1 cellular context compared by ENCODE assay signal in the genomic region with DNA sequence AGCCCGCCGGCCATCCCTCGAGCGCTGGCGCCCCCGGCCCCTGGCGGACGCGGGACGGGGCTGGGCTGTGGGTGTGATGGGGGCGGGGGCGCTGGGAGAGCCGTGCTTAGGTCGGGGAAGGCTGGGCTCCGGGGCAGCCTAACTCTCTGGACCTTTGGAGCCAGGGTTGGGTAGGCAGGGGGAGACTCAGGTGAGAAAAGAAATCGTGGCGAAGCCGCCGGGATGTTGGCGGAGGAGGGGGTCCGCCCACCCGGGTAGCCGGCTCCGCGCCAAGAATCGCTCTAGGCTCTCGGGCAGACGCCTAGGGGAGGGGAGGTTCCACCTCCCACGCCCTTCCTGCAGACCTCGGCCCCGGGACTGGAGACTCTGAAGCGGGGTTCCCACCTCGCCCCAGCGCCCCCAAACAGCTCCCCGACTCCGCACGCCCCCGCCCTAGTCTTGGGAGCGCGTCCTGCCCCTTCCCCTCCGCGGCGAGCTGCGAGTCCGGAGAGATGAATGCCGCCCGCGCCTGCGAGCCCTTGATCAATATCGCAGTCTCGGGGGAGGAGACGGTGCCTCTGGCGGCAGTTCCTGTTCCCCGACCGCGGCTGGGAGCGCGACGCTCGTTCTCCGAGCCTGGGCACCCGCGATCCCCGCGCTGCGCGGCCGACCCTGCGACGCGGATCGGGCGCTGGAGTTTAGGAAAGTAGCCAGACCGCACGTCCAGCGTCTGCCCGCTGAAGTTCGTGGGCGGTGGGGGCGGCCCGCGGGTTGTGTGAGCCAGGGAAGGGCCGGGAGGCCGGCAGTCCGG.
TF ChIP-seq lines count a peak whose summit lies in the region.

No MANE protein-coding gene starts in this region.

TF ChIP-seq in HepG2, 621 proteins besides CTCF, POLR2A, EP300 and RAD21 (continued from another document and continues in another):
- TF ChIP-seq, protein P1, sequence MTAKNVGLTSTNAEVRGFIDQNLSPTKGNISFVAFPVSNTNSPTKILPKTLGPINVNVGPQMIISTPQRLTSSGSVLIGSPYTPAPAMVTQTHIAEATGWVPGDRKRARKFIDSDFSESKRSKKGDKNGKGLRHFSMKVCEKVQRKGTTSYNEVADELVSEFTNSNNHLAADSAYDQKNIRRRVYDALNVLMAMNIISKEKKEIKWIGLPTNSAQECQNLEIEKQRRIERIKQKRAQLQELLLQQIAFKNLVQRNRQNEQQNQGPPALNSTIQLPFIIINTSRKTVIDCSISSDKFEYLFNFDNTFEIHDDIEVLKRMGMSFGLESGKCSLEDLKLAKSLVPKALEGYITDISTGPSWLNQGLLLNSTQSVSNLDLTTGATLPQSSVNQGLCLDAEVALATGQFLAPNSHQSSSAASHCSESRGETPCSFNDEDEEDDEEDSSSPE (CRISPR knock-in tag; IDR thresholded peaks at IDR 0.05), result peak; percentile 28; the same call in 1 of the 2 replicates
- TF ChIP-seq ZNF773 (CRISPR knock-in tag; IDR thresholded peaks at IDR 0.05; ENCODE audit: borderline replicate concordance) (0 out of 2 replicates have a peak, but pooled peaks have one; percentile 23), PCBP1 (IDR thresholded peaks at IDR 0.05; ENCODE audit: borderline replicate concordance, low read depth, low read length) (no peak), KLF6 (CRISPR knock-in tag; IDR thresholded peaks at IDR 0.05) (no peak), ZNF776 (CRISPR knock-in tag; IDR thresholded peaks at IDR 0.05) (peak; percentile 52; the same call in 1 of the 2 replicates), ETV5 (CRISPR knock-in tag; IDR thresholded peaks at IDR 0.05; ENCODE audit: borderline replicate concordance) (peak; percentile 27; the same call in 1 of the 2 replicates), ZFX (CRISPR knock-in tag; IDR thresholded peaks at IDR 0.05; ENCODE audit: low read depth) (0 out of 2 replicates have a peak, but pooled peaks have one; percentile 13), ELF3 (CRISPR knock-in tag; IDR thresholded peaks at IDR 0.05) (peak; percentile 32; the same call in 1 of the 2 replicates), HNRNPL (IDR thresholded peaks at IDR 0.05; ENCODE audit: low read depth, low read length) (0 out of 2 replicates have a peak, but pooled peaks have one; percentile 33), SALL1 (CRISPR knock-in tag; IDR thresholded peaks at IDR 0.05) (0 out of 2 replicates have a peak, but pooled peaks have one; percentile 25), PITX1 (CRISPR knock-in tag; IDR thresholded peaks at IDR 0.05) (0 out of 2 replicates have a peak, but pooled peaks have one; percentile 42), ZNF724P (CRISPR knock-in tag; IDR thresholded peaks at IDR 0.05; ENCODE audit: borderline replicate concordance) (no peak), ZFY (CRISPR knock-in tag; IDR thresholded peaks at IDR 0.05) (no peak), ONECUT2 (CRISPR knock-in tag; IDR thresholded peaks at IDR 0.05) (peak; percentile 57), ARHGAP35 (CRISPR knock-in tag; IDR thresholded peaks at IDR 0.05; ENCODE audit: borderline replicate concordance) (peak; percentile 60; the same call in 1 of the 2 replicates), KDM3A (CRISPR knock-in tag; IDR thresholded peaks at IDR 0.05; ENCODE audit: low read depth) (peak; percentile 35; the same call in 1 of the 2 replicates), ZNF713 (CRISPR knock-in tag; IDR thresholded peaks at IDR 0.05) (no peak), HDAC1 (CRISPR knock-in tag; IDR thresholded peaks at IDR 0.05) (peak; percentile 36; the same call in 1 of the 2 replicates), FOXA3 (CRISPR knock-in tag; IDR thresholded peaks at IDR 0.05) (0 out of 2 replicates have a peak, but pooled peaks have one; percentile 8), ZNF292 (CRISPR knock-in tag; IDR thresholded peaks at IDR 0.05; ENCODE audit: borderline replicate concordance, low read depth) (no peak), KMT2A (CRISPR knock-in tag; IDR thresholded peaks at IDR 0.05) (0 out of 2 replicates have a peak, but pooled peaks have one; percentile 14), ZNF549 (CRISPR knock-in tag; IDR thresholded peaks at IDR 0.05) (no peak), ZNF777 (CRISPR knock-in tag; IDR thresholded peaks at IDR 0.05) (peak; percentile 56; the same call in 1 of the 2 replicates), ZMAT3 (CRISPR knock-in tag; conservative IDR thresholded peaks at IDR 0.05) (0 out of 2 replicates have a peak, but pooled peaks have one; percentile 19), ZNF333 (CRISPR knock-in tag; IDR thresholded peaks at IDR 0.05; ENCODE audit: borderline replicate concordance) (0 out of 2 replicates have a peak, but pooled peaks have one; percentile 21), ZSCAN29 (CRISPR knock-in tag; conservative IDR thresholded peaks at IDR 0.05) (no peak), SP5 (CRISPR knock-in tag; IDR thresholded peaks at IDR 0.05; ENCODE audit: borderline replicate concordance, low read depth) (peak; percentile 55; the same call in 1 of the 2 replicates)
- TF ChIP-seq, protein P2, sequence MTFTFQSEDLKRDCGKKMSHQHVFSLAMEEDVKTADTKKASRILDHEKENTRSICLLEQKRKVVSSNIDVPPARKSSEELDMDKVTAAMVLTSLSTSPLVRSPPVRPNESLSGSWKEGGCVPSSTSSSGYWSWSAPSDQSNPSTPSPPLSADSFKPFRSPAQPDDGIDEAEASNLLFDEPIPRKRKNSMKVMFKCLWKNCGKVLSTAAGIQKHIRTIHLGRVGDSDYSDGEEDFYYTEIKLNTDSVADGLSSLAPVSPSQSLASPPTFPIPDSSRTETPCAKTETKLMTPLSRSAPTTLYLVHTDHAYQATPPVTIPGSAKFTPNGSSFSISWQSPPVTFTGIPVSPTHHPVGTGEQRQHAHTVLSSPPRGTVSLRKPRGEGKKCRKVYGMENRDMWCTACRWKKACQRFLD (CRISPR knock-in tag; IDR thresholded peaks at IDR 0.05; ENCODE audit: borderline replicate concordance), result no peak
- TF ChIP-seq, protein P3, sequence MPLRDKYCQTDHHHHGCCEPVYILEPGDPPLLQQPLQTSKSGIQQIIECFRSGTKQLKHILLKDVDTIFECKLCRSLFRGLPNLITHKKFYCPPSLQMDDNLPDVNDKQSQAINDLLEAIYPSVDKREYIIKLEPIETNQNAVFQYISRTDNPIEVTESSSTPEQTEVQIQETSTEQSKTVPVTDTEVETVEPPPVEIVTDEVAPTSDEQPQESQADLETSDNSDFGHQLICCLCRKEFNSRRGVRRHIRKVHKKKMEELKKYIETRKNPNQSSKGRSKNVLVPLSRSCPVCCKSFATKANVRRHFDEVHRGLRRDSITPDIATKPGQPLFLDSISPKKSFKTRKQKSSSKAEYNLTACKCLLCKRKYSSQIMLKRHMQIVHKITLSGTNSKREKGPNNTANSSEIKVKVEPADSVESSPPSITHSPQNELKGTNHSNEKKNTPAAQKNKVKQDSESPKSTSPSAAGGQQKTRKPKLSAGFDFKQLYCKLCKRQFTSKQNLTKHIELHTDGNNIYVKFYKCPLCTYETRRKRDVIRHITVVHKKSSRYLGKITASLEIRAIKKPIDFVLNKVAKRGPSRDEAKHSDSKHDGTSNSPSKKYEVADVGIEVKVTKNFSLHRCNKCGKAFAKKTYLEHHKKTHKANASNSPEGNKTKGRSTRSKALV (CRISPR knock-in tag; IDR thresholded peaks at IDR 0.05), result peak; percentile 64
- TF ChIP-seq, protein P4, sequence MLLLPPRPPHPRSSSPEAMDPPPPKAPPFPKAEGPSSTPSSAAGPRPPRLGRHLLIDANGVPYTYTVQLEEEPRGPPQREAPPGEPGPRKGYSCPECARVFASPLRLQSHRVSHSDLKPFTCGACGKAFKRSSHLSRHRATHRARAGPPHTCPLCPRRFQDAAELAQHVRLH (CRISPR knock-in tag; IDR thresholded peaks at IDR 0.05; ENCODE audit: borderline replicate concordance, low read depth), result 0 out of 2 replicates have a peak, but pooled peaks have one; percentile 19
- TF ChIP-seq, protein P5, sequence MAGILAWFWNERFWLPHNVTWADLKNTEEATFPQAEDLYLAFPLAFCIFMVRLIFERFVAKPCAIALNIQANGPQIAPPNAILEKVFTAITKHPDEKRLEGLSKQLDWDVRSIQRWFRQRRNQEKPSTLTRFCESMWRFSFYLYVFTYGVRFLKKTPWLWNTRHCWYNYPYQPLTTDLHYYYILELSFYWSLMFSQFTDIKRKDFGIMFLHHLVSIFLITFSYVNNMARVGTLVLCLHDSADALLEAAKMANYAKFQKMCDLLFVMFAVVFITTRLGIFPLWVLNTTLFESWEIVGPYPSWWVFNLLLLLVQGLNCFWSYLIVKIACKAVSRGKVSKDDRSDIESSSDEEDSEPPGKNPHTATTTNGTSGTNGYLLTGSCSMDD (CRISPR knock-in tag; IDR thresholded peaks at IDR 0.05), result no peak
- TF ChIP-seq, protein P6, sequence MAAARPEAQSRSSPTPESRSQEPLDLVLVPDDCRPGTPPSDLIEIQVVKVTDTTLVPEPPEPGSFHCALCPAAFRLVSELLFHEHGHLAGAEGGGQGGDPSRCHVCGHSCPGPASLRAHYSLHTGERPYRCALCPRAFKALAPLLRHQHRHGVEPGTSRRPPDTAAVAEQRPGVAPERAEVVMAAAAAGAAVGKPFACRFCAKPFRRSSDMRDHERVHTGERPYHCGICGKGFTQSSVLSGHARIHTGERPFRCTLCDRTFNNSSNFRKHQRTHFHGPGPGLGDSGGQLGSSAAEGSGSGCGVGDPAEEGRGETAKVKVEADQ (CRISPR knock-in tag; IDR thresholded peaks at IDR 0.05; ENCODE audit: borderline replicate concordance), result 0 out of 2 replicates have a peak, but pooled peaks have one; percentile 35
- TF ChIP-seq, protein P7, sequence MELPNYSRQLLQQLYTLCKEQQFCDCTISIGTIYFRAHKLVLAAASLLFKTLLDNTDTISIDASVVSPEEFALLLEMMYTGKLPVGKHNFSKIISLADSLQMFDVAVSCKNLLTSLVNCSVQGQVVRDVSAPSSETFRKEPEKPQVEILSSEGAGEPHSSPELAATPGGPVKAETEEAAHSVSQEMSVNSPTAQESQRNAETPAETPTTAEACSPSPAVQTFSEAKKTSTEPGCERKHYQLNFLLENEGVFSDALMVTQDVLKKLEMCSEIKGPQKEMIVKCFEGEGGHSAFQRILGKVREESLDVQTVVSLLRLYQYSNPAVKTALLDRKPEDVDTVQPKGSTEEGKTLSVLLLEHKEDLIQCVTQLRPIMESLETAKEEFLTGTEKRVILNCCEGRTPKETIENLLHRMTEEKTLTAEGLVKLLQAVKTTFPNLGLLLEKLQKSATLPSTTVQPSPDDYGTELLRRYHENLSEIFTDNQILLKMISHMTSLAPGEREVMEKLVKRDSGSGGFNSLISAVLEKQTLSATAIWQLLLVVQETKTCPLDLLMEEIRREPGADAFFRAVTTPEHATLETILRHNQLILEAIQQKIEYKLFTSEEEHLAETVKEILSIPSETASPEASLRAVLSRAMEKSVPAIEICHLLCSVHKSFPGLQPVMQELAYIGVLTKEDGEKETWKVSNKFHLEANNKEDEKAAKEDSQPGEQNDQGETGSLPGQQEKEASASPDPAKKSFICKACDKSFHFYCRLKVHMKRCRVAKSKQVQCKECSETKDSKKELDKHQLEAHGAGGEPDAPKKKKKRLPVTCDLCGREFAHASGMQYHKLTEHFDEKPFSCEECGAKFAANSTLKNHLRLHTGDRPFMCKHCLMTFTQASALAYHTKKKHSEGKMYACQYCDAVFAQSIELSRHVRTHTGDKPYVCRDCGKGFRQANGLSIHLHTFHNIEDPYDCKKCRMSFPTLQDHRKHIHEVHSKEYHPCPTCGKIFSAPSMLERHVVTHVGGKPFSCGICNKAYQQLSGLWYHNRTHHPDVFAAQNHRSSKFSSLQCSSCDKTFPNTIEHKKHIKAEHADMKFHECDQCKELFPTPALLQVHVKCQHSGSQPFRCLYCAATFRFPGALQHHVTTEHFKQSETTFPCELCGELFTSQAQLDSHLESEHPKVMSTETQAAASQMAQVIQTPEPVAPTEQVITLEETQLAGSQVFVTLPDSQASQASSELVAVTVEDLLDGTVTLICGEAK (IDR thresholded peaks at IDR 0.05), result no peak
- TF ChIP-seq, protein P7 (CRISPR knock-in tag; IDR thresholded peaks at IDR 0.05), result peak; percentile 54; the same call in 1 of the 2 replicates
- TF ChIP-seq, protein P8, sequence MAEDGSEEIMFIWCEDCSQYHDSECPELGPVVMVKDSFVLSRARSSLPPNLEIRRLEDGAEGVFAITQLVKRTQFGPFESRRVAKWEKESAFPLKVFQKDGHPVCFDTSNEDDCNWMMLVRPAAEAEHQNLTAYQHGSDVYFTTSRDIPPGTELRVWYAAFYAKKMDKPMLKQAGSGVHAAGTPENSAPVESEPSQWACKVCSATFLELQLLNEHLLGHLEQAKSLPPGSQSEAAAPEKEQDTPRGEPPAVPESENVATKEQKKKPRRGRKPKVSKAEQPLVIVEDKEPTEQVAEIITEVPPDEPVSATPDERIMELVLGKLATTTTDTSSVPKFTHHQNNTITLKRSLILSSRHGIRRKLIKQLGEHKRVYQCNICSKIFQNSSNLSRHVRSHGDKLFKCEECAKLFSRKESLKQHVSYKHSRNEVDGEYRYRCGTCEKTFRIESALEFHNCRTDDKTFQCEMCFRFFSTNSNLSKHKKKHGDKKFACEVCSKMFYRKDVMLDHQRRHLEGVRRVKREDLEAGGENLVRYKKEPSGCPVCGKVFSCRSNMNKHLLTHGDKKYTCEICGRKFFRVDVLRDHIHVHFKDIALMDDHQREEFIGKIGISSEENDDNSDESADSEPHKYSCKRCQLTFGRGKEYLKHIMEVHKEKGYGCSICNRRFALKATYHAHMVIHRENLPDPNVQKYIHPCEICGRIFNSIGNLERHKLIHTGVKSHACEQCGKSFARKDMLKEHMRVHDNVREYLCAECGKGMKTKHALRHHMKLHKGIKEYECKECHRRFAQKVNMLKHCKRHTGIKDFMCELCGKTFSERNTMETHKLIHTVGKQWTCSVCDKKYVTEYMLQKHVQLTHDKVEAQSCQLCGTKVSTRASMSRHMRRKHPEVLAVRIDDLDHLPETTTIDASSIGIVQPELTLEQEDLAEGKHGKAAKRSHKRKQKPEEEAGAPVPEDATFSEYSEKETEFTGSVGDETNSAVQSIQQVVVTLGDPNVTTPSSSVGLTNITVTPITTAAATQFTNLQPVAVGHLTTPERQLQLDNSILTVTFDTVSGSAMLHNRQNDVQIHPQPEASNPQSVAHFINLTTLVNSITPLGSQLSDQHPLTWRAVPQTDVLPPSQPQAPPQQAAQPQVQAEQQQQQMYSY (CRISPR knock-in tag; IDR thresholded peaks at IDR 0.05), result no peak
